In the genomic region with DNA sequence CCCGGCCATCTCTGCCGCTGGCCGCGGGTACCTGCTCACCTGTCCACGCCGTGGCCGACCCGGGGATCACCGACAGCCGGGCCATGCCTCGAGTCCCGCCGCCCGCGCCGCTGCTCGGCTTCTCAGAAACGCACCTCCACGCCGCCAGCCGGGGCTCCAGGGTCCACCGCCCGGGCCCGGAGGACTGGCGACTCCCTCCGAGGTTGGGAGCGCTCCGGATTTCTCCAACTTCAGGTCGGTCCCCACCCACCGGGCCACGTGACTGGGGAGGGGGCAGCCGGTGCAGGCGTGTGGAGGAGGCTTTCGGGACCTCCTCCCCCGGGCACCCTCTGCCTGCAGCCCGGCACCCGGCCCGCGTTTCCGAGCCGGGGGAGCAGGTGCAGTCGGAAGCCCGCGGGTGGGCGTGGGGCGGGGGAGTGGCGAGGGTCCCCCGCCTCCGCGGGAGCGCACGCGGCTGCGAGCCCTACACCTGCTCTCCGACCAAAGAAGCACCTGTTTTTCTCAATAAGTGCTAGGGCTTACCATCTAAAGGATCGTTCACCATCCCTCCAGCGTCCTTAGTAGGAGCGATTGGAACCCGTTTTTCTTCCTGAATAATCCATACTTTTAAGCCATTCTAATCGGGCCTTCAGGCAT, we compare ENCODE assay signal across 2 cellular contexts.
TF ChIP-seq lines count a peak whose summit lies in the region.

No MANE protein-coding gene starts in this region.

TF ChIP-seq in H1, 55 proteins besides CTCF, POLR2A, EP300 and RAD21:
- TF ChIP-seq, protein P1, sequence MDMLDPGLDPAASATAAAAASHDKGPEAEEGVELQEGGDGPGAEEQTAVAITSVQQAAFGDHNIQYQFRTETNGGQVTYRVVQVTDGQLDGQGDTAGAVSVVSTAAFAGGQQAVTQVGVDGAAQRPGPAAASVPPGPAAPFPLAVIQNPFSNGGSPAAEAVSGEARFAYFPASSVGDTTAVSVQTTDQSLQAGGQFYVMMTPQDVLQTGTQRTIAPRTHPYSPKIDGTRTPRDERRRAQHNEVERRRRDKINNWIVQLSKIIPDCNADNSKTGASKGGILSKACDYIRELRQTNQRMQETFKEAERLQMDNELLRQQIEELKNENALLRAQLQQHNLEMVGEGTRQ (IDR thresholded peaks at IDR 0.05; ENCODE audit: low read length) = peak; percentile 81
- TF ChIP-seq GTF2F1 (IDR thresholded peaks at IDR 0.05; ENCODE audit: borderline replicate concordance, low read depth, low read length) = no peak
- TF ChIP-seq, protein P2, sequence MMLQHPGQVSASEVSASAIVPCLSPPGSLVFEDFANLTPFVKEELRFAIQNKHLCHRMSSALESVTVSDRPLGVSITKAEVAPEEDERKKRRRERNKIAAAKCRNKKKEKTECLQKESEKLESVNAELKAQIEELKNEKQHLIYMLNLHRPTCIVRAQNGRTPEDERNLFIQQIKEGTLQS (IDR thresholded peaks at IDR 0.05; ENCODE audit: insufficient read depth, low read depth, low read length) = 0 out of 2 replicates have a peak, but pooled peaks have one; percentile 58
- TF ChIP-seq JUND (IDR thresholded peaks at IDR 0.05; ENCODE audit: low read length) = no peak
- TF ChIP-seq RBBP5 (IDR thresholded peaks at IDR 0.05; ENCODE audit: borderline replicate concordance, low read depth, low read length) = 0 out of 2 replicates have a peak, but pooled peaks have one; percentile 23
- TF ChIP-seq RNF2 (IDR thresholded peaks at IDR 0.05; ENCODE audit: borderline replicate concordance, low read depth, low read length, missing control alignments, poor library complexity, severe bottlenecking) = no peak
- TF ChIP-seq SAP30 (IDR thresholded peaks at IDR 0.05; ENCODE audit: insufficient read depth, insufficient replicate concordance, low read length) = no peak
- TF ChIP-seq KDM4A (IDR thresholded peaks at IDR 0.05; ENCODE audit: low read depth, low read length, severe bottlenecking) = peak; percentile 26
- no peak for TF ChIP-seq BACH1 (IDR thresholded peaks at IDR 0.05; ENCODE audit: low read length)
- TF ChIP-seq CHD2 (IDR thresholded peaks at IDR 0.05; ENCODE audit: low read length) = no peak
- TF ChIP-seq POLR2AphosphoS5 (IDR thresholded peaks at IDR 0.05; ENCODE audit: low read depth, low read length) = no peak
- no peak for TF ChIP-seq GABPA (IDR thresholded peaks at IDR 0.05; ENCODE audit: borderline replicate concordance, insufficient read depth, low read length)
- no peak for TF ChIP-seq SP2 (IDR thresholded peaks at IDR 0.05; ENCODE audit: low read length)
- peak; percentile 12 for TF ChIP-seq ASH2L (IDR thresholded peaks at IDR 0.05; ENCODE audit: low read length)
- TF ChIP-seq EZH2 (IDR thresholded peaks at IDR 0.05; ENCODE audit: low read depth, low read length, severe bottlenecking) = peak; percentile 10
- no peak for TF ChIP-seq SIN3A (conservative IDR thresholded peaks at IDR 0.05 in 1 of 2, IDR thresholded peaks at IDR 0.05 in 1 of 2; ENCODE audit: low read depth in 1 of 2, low read length in 2 of 2)
- no peak for TF ChIP-seq RXRA (IDR thresholded peaks at IDR 0.05; ENCODE audit: insufficient read depth, low read depth, low read length)
- no peak for TF ChIP-seq CHD1 (IDR thresholded peaks at IDR 0.05; ENCODE audit: low read depth, low read length)
- TF ChIP-seq, protein P3, sequence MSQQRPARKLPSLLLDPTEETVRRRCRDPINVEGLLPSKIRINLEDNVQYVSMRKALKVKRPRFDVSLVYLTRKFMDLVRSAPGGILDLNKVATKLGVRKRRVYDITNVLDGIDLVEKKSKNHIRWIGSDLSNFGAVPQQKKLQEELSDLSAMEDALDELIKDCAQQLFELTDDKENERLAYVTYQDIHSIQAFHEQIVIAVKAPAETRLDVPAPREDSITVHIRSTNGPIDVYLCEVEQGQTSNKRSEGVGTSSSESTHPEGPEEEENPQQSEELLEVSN (IDR thresholded peaks at IDR 0.05) = 0 out of 2 replicates have a peak, but pooled peaks have one; percentile 21
- TF ChIP-seq, protein P4, sequence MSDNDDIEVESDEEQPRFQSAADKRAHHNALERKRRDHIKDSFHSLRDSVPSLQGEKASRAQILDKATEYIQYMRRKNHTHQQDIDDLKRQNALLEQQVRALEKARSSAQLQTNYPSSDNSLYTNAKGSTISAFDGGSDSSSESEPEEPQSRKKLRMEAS (IDR thresholded peaks at IDR 0.05) = peak; percentile 60
- TF ChIP-seq SUZ12 (IDR thresholded peaks at IDR 0.05; ENCODE audit: low read length) = no peak
- TF ChIP-seq, protein P5, sequence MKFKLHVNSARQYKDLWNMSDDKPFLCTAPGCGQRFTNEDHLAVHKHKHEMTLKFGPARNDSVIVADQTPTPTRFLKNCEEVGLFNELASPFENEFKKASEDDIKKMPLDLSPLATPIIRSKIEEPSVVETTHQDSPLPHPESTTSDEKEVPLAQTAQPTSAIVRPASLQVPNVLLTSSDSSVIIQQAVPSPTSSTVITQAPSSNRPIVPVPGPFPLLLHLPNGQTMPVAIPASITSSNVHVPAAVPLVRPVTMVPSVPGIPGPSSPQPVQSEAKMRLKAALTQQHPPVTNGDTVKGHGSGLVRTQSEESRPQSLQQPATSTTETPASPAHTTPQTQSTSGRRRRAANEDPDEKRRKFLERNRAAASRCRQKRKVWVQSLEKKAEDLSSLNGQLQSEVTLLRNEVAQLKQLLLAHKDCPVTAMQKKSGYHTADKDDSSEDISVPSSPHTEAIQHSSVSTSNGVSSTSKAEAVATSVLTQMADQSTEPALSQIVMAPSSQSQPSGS (IDR thresholded peaks at IDR 0.05; ENCODE audit: low read length) = no peak
TF ChIP-seq in H1: peak in this region for 8.

TF ChIP-seq in neural cell, 6 proteins besides CTCF, POLR2A, EP300 and RAD21:
- TF ChIP-seq, protein P6, sequence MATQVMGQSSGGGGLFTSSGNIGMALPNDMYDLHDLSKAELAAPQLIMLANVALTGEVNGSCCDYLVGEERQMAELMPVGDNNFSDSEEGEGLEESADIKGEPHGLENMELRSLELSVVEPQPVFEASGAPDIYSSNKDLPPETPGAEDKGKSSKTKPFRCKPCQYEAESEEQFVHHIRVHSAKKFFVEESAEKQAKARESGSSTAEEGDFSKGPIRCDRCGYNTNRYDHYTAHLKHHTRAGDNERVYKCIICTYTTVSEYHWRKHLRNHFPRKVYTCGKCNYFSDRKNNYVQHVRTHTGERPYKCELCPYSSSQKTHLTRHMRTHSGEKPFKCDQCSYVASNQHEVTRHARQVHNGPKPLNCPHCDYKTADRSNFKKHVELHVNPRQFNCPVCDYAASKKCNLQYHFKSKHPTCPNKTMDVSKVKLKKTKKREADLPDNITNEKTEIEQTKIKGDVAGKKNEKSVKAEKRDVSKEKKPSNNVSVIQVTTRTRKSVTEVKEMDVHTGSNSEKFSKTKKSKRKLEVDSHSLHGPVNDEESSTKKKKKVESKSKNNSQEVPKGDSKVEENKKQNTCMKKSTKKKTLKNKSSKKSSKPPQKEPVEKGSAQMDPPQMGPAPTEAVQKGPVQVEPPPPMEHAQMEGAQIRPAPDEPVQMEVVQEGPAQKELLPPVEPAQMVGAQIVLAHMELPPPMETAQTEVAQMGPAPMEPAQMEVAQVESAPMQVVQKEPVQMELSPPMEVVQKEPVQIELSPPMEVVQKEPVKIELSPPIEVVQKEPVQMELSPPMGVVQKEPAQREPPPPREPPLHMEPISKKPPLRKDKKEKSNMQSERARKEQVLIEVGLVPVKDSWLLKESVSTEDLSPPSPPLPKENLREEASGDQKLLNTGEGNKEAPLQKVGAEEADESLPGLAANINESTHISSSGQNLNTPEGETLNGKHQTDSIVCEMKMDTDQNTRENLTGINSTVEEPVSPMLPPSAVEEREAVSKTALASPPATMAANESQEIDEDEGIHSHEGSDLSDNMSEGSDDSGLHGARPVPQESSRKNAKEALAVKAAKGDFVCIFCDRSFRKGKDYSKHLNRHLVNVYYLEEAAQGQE (IDR thresholded peaks at IDR 0.05; ENCODE audit: borderline replicate concordance) = no peak
- no peak for TF ChIP-seq EZH2 (IDR thresholded peaks at IDR 0.05; ENCODE audit: borderline replicate concordance, insufficient read depth, low read length, poor library complexity, severe bottlenecking)
- TF ChIP-seq MXI1 (conservative IDR thresholded peaks at IDR 0.05; ENCODE audit: poor library complexity, severe bottlenecking) = no peak
- TF ChIP-seq TAF1 (IDR thresholded peaks at IDR 0.05; ENCODE audit: low read depth) = no peak
- no peak for TF ChIP-seq POLR2AphosphoS5 (IDR thresholded peaks at IDR 0.05)
- no peak for TF ChIP-seq SMC3 (conservative IDR thresholded peaks at IDR 0.05; ENCODE audit: poor library complexity)
